ENCODE assay signal across 8 cellular contexts in the genomic region with DNA sequence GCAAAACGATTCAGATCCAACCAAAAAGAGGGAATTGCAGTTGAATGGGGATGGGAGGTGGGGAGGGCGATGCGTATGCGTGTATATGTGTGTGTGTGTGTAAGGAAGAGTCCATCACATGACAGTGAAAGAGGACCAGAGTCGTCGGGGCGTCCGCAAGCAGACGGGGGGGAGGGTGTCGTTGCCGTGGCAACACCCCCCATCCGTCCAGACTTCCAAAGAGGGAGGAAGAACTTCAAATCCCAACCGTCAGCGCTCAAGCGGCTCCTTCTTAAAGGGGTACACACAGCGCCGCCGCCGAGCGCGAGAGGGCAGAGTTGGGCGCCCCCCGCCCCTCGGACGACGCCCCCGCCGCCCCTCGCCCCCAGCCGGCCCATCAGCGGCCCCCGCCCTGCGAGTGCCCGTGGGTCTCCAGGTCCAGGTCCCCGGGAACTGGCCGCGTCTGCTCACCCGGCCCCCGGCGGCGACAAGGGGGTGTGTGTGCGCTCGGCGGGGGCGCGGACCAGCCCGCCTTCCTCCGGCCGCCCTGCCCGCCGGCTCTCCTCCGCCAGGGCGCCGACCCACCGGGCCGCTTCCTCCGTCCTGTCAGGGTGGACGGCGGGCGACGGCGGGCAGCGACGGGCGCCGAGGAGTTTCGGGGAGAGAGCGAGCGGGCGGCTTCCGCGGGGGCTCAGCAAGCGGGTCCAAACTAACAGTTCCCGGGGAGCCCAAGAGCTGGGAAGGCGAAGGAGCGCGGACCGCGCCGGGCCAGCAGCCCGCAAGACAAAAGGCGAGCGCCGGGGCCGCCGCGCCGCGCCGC. TPM values are rescaled to one million over a fixed set of nuclear protein-coding genes. Genes with fewer than 3 reads are reported as not detected.
DNase-seq lines count a peak whose midpoint lies in the region; ATAC-seq and TF ChIP-seq lines count a peak whose summit lies in the region.

No MANE protein-coding gene starts in this region.

- H2BK20ac ChIP-seq in H9 (ENCODE audit: low read depth, low read length, poor library complexity, severe bottlenecking): no peak overlapping the region

- H4K91ac ChIP-seq in H9 (ENCODE audit: insufficient read length, low read depth, low read length) (no peak overlapping the region), neuronal stem cell (ENCODE audit: low read depth, low read length, poor library complexity) (no peak overlapping the region)

- H3T11ph ChIP-seq in H9 (ENCODE audit: low read length): no peak overlapping the region

- H4K8ac ChIP-seq in H9 (replicated peaks; ENCODE audit: insufficient read length, low read depth, low read length) (no peak overlapping the region), neuronal stem cell (ENCODE audit: low read depth, low read length) (no peak overlapping the region)

- no peak; the same call in 2 of the 3 replicates for TF ChIP-seq CTCF in H9 (conservative IDR thresholded peaks at IDR 0.05)
- TF ChIP-seq CTCF in upper lobe of left lung (IDR thresholded peaks at IDR 0.05): peak in 1 of 6 experiments; percentile 10

- H3K4me2 ChIP-seq in H9 (ENCODE audit: insufficient read depth, insufficient read length, low read length) (peak overlapping the region; percentile 77), neuronal stem cell (ENCODE audit: insufficient read depth, low read length, poor library complexity, severe bottlenecking) (peak overlapping the region; percentile 65)

- peak overlapping the region; percentile 83 for H3K4me3 ChIP-seq in SJCRH30
- peak overlapping the region; percentile 73 to 90 for H3K4me3 ChIP-seq in neuronal stem cell (ENCODE audit: low read length in 2 of 2)
- peak overlapping the region; percentile 67 to 96 (median 93) for H3K4me3 ChIP-seq in upper lobe of left lung

- H2AK5ac ChIP-seq in H9 (ENCODE audit: insufficient read length, low read length): no peak overlapping the region
- H2AK5ac ChIP-seq in neuronal stem cell (ENCODE audit: low read depth, low read length): peak overlapping the region; percentile 56

- H3K4me3 Mint-ChIP-seq in H9: peak overlapping the region; percentile 85 to 99

- H3K27ac Mint-ChIP-seq in H9: peak overlapping the region; percentile 14 to 56 (median 30); a peak in 4 of 7 replicates
- H3K27ac Mint-ChIP-seq in activated naive CD4-positive, alpha-beta T cell treated with anti-CD3 and anti-CD28 coated beads, Interleukin-2, amount 50 U/mL, for 72 hours: peak overlapping the region; percentile 83 to 88

- ATAC-seq in activated naive CD4-positive, alpha-beta T cell treated with anti-CD3 and anti-CD28 coated beads, Interleukin-2, amount 50 U/mL, for 72 hours: peak in 1 of 2 donors; percentile 13
- ATAC-seq in upper lobe of left lung (ENCODE audit: low FRiP score in 2 of 2): peak in 1 of 2 donors; percentile 67

- no peak overlapping the region for H3K56ac ChIP-seq in H9 (ENCODE audit: insufficient read length, low read depth, low read length)

- no peak overlapping the region for H3K27ac ChIP-seq in H9 (ENCODE audit: insufficient read length, low read depth, low read length)
- H3K27ac ChIP-seq in SJCRH30: peak overlapping the region; percentile 73
- peak overlapping the region; percentile 94 for H3K27ac ChIP-seq in neuronal stem cell (replicated peaks; ENCODE audit: low read length)
- peak overlapping the region; percentile 90 to 96 (median 90) for H3K27ac ChIP-seq in upper lobe of left lung

- no peak for TF ChIP-seq POLR2A in upper lobe of left lung (IDR thresholded peaks at IDR 0.05)

- H2BK15ac ChIP-seq in H9 (ENCODE audit: low read depth, low read length) (no peak overlapping the region), neuronal stem cell (ENCODE audit: low read length) (no peak overlapping the region)

- no peak overlapping the region for H2BK120ac ChIP-seq in H9 (ENCODE audit: low read depth, low read length, poor library complexity, severe bottlenecking)
- peak overlapping the region; percentile 96 for H2BK120ac ChIP-seq in neuronal stem cell (ENCODE audit: low read depth, low read length)

- DNase-seq in ELF-1 (ENCODE audit: low read depth, low spot score): peak; percentile 75
- DNase-seq in H9: peak; percentile 74
- peak; percentile 37 for DNase-seq in LoVo (ENCODE audit: low spot score)
- DNase-seq in SJCRH30: peak; percentile 85 to 86
- peak; percentile 27 to 58 for DNase-seq in activated naive CD4-positive, alpha-beta T cell treated with anti-CD3 and anti-CD28 coated beads, Interleukin-2, amount 50 U/mL, for 72 hours (ENCODE audit: low spot score in 2 of 2)
- peak; percentile 71 for DNase-seq in globus pallidus (ENCODE audit: low spot score)
- DNase-seq in neuronal stem cell (ENCODE audit: low spot score): peak; percentile 75
- DNase-seq in upper lobe of left lung: peak in 1 of 2 donors; percentile 74

- H2AFZ ChIP-seq in H9 (ENCODE audit: low read length) (no peak overlapping the region), neuronal stem cell (ENCODE audit: low read length) (peak overlapping the region; percentile 97)

- H2BK5ac ChIP-seq in H9 (ENCODE audit: insufficient read length, low read length): no peak overlapping the region
- peak overlapping the region; percentile 99 for H2BK5ac ChIP-seq in neuronal stem cell (ENCODE audit: low read length)

- no peak overlapping the region for H3K23ac ChIP-seq in H9 (ENCODE audit: insufficient read length, low read depth, low read length)
- H3K23ac ChIP-seq in neuronal stem cell (ENCODE audit: low read depth, low read length, poor library complexity): peak overlapping the region; percentile 80

- H3K9ac ChIP-seq in H9 (ENCODE audit: extremely low read depth, insufficient read length, low read length): peak overlapping the region; percentile 38
- peak overlapping the region; percentile 90 for H3K9ac ChIP-seq in neuronal stem cell (ENCODE audit: low read depth, low read length, poor library complexity)

- no peaks in the 10 kb centered on the region; the same call in 1 of the 2 replicates for H3K79me2 ChIP-seq in H9 (ENCODE audit: insufficient read depth, low read length)

- WGBS in H9 (ENCODE audit: extremely low coverage, insufficient read length, low lambda C conversion rate): no CpG with 5 or more reads among the region's 90 CpGs
- no CpG with 5 or more reads among the region's 90 CpGs for WGBS in neuronal stem cell (ENCODE audit: extremely low coverage in 2 of 2, insufficient read length in 2 of 2, insufficient replicate concordance in 1 of 2), 2 donors
- WGBS in upper lobe of left lung, 2 donors: 1% methylated on average over 24 to 49 of the region's 90 CpGs

- no peaks in the 10 kb centered on the region for H3K36me3 Mint-ChIP-seq in H9 (ENCODE audit: insufficient read depth in 1 of 3, low read depth in 3 of 3)
- peaks cover 0 to 8% of the 10 kb centered on the region in 2 donors for H3K36me3 Mint-ChIP-seq in activated naive CD4-positive, alpha-beta T cell treated with anti-CD3 and anti-CD28 coated beads, Interleukin-2, amount 50 U/mL, for 72 hours

- H3K79me1 ChIP-seq in H9 (ENCODE audit: insufficient read depth, low read depth, low read length, poor library complexity, severe bottlenecking) (peaks cover 3% of the 10 kb centered on the region), neuronal stem cell (ENCODE audit: low read depth, low read length) (no peaks in the 10 kb centered on the region)

- H3K36me3 ChIP-seq in SJCRH30 (no peaks in the 10 kb centered on the region), neuronal stem cell (replicated peaks in 1 of 2; ENCODE audit: control insufficient read depth in 2 of 2, insufficient read depth in 2 of 2, low read length in 2 of 2) (peaks cover 0 to 4% of the 10 kb centered on the region in 2 donors), upper lobe of left lung (no peaks in the 10 kb centered on the region)

- H2BK12ac ChIP-seq in H9 (ENCODE audit: insufficient read length, low read depth, low read length): no peak overlapping the region
- no peak overlapping the region for H2BK12ac ChIP-seq in neuronal stem cell (ENCODE audit: low read length)

- H4K20me1 ChIP-seq in H9 (ENCODE audit: control insufficient read depth, insufficient read depth, insufficient read length): no peaks in the 10 kb centered on the region

- H3K18ac ChIP-seq in H9 (ENCODE audit: insufficient read length, low read depth, low read length) (peak overlapping the region; percentile 39), neuronal stem cell (ENCODE audit: low read length) (peak overlapping the region; percentile 99)

- no peaks in the 10 kb centered on the region; a peak in 2 of 5 replicates for H3K9me3 Mint-ChIP-seq in H9
- no peaks in the 10 kb centered on the region for H3K9me3 Mint-ChIP-seq in activated naive CD4-positive, alpha-beta T cell treated with anti-CD3 and anti-CD28 coated beads, Interleukin-2, amount 50 U/mL, for 72 hours

- H3K4me1 ChIP-seq in H9 (ENCODE audit: insufficient read depth, low read length): no peaks in the 10 kb centered on the region
- H3K4me1 ChIP-seq in SJCRH30: no peaks in the 10 kb centered on the region
- peaks cover 0 to 6% of the 10 kb centered on the region in 2 donors for H3K4me1 ChIP-seq in neuronal stem cell (ENCODE audit: control insufficient read depth in 2 of 2, insufficient read depth in 1 of 2, low read depth in 1 of 2, low read length in 2 of 2)
- H3K4me1 ChIP-seq in upper lobe of left lung: peaks cover 6 to 19% (median 9%) of the 10 kb centered on the region in 4 donors

- H3K9me3 ChIP-seq in H9 (ENCODE audit: control insufficient read depth, low read depth, low read length) (no peaks in the 10 kb centered on the region), SJCRH30 (replicated peaks) (no peaks in the 10 kb centered on the region), neuronal stem cell (replicated peaks in 1 of 2; ENCODE audit: control insufficient read depth in 2 of 2, insufficient read depth in 1 of 2, low read depth in 1 of 2, low read length in 2 of 2) (peaks cover 0 to 8% of the 10 kb centered on the region in 2 donors), upper lobe of left lung (no peaks in the 10 kb centered on the region)

- peaks cover 16 to 20% of the 10 kb centered on the region in 2 experiments for H3K4me1 Mint-ChIP-seq in H9

- H3K27me3 ChIP-seq in H9 (ENCODE audit: insufficient read depth, low read length): no peaks in the 10 kb centered on the region; the same call in 1 of the 2 replicates
- no peaks in the 10 kb centered on the region for H3K27me3 ChIP-seq in SJCRH30
- H3K27me3 ChIP-seq in neuronal stem cell (ENCODE audit: control insufficient read depth in 3 of 3, insufficient read depth in 3 of 3, low read depth in 1 of 3, low read length in 3 of 3): peaks cover 0 to 25% (median 2%) of the 10 kb centered on the region in 3 experiments
- H3K27me3 ChIP-seq in upper lobe of left lung: no peaks in the 10 kb centered on the region

- peaks cover 31% of the 10 kb centered on the region for H3K27me3 Mint-ChIP-seq in H9 (ENCODE audit: low read depth)

- H4K5ac ChIP-seq in H9 (ENCODE audit: insufficient read length, low read depth, low read length): no peak overlapping the region

- H3K4ac ChIP-seq in H9 (ENCODE audit: low read depth, low read length) (no peak overlapping the region), neuronal stem cell (ENCODE audit: low read length) (no peak overlapping the region)

- H3K23me2 ChIP-seq in H9 (ENCODE audit: insufficient read length, low read depth, low read length, poor library complexity, severe bottlenecking): peaks cover 11% of the 10 kb centered on the region

- TF ChIP-seq EP300 in upper lobe of left lung (IDR thresholded peaks at IDR 0.05): no peak

- peak overlapping the region; percentile 80; the same call in 1 of the 2 replicates for H3K14ac ChIP-seq in H9 (ENCODE audit: insufficient read depth, low read length)
- peak overlapping the region; percentile 98 for H3K14ac ChIP-seq in neuronal stem cell (ENCODE audit: low read length)

RNA-seq across cellular contexts. Expression of a gene that starts 0.7 kb away (rescaled TPM):
- total RNA-seq in H9 (2021) (11.6 and 15.5 TPM in 2 replicates), upper lobe of left lung (10 to 100 TPM; 12.5 to 33.5 (median 19.6) TPM)
- 17.1 and 18.1 TPM in 2 replicates for total RNA-seq in SJCRH30 (2014; rRNA removed; shearing (Covaris generic))
- total RNA-seq in activated naive CD4-positive, alpha-beta T cell treated with anti-CD3 and anti-CD28 coated beads, Interleukin-2, amount 50 U/mL, for 72 hours: 10 to 100 TPM in 1 of 2 donors, 1 to 10 TPM in 1; 6.0 to 13.8 TPM
- 26.7 TPM for polyA plus RNA-seq in neuronal stem cell (2013, experiment 1 of 2)
- polyA plus RNA-seq in neuronal stem cell (2013, experiment 2 of 2): 26.9 TPM
